28 cellular contexts compared by ENCODE assay signal in the genomic region with DNA sequence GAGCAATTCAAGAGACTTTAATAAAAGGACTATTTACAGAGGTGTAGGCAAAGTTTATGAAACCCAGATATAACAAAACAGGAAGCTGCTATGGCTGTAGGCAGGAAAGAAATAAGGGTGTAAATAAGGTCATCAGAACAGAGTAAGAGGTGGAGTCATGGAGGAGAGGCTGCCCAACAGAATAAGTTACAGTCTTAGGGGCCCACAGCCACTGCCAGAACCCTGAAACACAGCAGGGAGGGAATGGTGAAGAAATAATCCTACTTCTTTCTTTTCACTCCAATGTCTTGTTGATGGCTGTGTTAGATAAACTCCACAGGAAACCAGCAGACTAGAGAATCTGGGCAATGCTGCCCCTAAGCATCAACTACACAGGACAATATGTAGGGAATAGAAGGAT.
"Had no signal": no experiment of that assay in that cellular context is flagged by ENCODE, and none has a peak within 500 bp of the region (broad histone marks: within the 10 kb centered on the region; RNA-seq: fewer than 3 reads in every experiment).

No MANE protein-coding gene starts in this region.

- H3K27ac Mint-ChIP-seq: dendritic cell treated with granulocyte-macrophage colony-stimulating factor and Interleukin-4, amounts not matched to agents 40 ng/mL and 50 ng/mL, for 4 days; memory B cell; mesothelial cell of epicardium; naive B cell; natural killer cell treated with Interleukin-12 subunit alpha and Interleukin-12 subunit beta and Interleukin-15 and Interleukin-18, amount 100 ng/mL, for 72 hours; progenitor cell of endocrine pancreas had no signal

- H3K9me3 Mint-ChIP-seq: mesothelial cell of epicardium, neural crest cell had no signal

- H3K4me3 ChIP-seq: colonic mucosa, gastroesophageal sphincter, heart left ventricle, lung, mucosa of descending colon, right lobe of liver, stomach, thyroid gland, vagina had no signal

- H3K27me3 Mint-ChIP-seq: dendritic cell treated with granulocyte-macrophage colony-stimulating factor and Interleukin-4, amounts not matched to agents 40 ng/mL and 50 ng/mL, for 4 days; memory B cell; naive B cell; natural killer cell treated with Interleukin-12 subunit alpha and Interleukin-12 subunit beta and Interleukin-15 and Interleukin-18, amount 100 ng/mL, for 72 hours; progenitor cell of endocrine pancreas had no signal

- H3K27me3 ChIP-seq: colonic mucosa, gastroesophageal sphincter, heart left ventricle, right lobe of liver, stomach, thyroid gland, vagina had no signal

- H3K27ac ChIP-seq: colonic mucosa, gastroesophageal sphincter, heart left ventricle, parathyroid adenoma, right lobe of liver, stomach, thyroid gland, vagina had no signal

- H3K4me1 ChIP-seq: colonic mucosa, gastroesophageal sphincter, heart left ventricle, parathyroid adenoma, right lobe of liver, stomach, thyroid gland, vagina had no signal

- H2AFZ ChIP-seq: parathyroid adenoma had no signal

- H3K79me2 ChIP-seq: parathyroid adenoma had no signal

- H3K36me3 Mint-ChIP-seq: memory B cell; mesothelial cell of epicardium; naive B cell; natural killer cell treated with Interleukin-12 subunit alpha and Interleukin-12 subunit beta and Interleukin-15 and Interleukin-18, amount 100 ng/mL, for 72 hours had no signal

- H3K9ac ChIP-seq: parathyroid adenoma had no signal

- H3K9me3 ChIP-seq: colonic mucosa, gastroesophageal sphincter, heart left ventricle, mucosa of descending colon, right lobe of liver, thyroid gland, vagina had no signal

- H3K4me1 Mint-ChIP-seq: memory B cell, mesothelial cell of epicardium, naive B cell, neural crest cell had no signal

- DNase-seq: colonic mucosa; effector CD8-positive, alpha-beta T cell; erythroblast; heart left ventricle; hippocampal formation; kidney; mucosa of descending colon; naive B cell; right lobe of liver; small intestine; stimulated activated CD4-positive, alpha-beta T cell treated with anti-CD3 and anti-CD28 coated beads, Interleukin-1b, Interleukin-23, amount 100 ng/mL, for 48 hours; stimulated activated CD4-positive, alpha-beta T cell treated with anti-CD3 and anti-CD28 coated beads, Interleukin-4, amount 100 ng/mL, for 1 hour; stimulated activated CD8-positive, alpha-beta memory T cell treated with anti-CD3 and anti-CD28 coated beads, Interleukin-4, amount 100 ng/mL, for 48 hours; stimulated activated naive CD4-positive, alpha-beta T cell; stomach; thyroid gland; trophoblast cell had no signal

- H3K4me3 Mint-ChIP-seq: dendritic cell treated with granulocyte-macrophage colony-stimulating factor and Interleukin-4, amounts not matched to agents 40 ng/mL and 50 ng/mL, for 4 days; memory B cell; mesothelial cell of epicardium; naive B cell; natural killer cell treated with Interleukin-12 subunit alpha and Interleukin-12 subunit beta and Interleukin-15 and Interleukin-18, amount 100 ng/mL, for 72 hours; neural crest cell had no signal

- ATAC-seq: gastroesophageal sphincter; heart left ventricle; left lobe of liver; mucosa of descending colon; natural killer cell treated with Interleukin-12 subunit alpha and Interleukin-12 subunit beta and Interleukin-15 and Interleukin-18, amount 100 ng/mL, for 72 hours; right lobe of liver had no signal

- H3K36me3 ChIP-seq: colonic mucosa, gastroesophageal sphincter, heart left ventricle, right lobe of liver, stomach, thyroid gland, vagina had no signal
